Comparison of ENCODE assay signal across 2 cellular contexts in the genomic region with DNA sequence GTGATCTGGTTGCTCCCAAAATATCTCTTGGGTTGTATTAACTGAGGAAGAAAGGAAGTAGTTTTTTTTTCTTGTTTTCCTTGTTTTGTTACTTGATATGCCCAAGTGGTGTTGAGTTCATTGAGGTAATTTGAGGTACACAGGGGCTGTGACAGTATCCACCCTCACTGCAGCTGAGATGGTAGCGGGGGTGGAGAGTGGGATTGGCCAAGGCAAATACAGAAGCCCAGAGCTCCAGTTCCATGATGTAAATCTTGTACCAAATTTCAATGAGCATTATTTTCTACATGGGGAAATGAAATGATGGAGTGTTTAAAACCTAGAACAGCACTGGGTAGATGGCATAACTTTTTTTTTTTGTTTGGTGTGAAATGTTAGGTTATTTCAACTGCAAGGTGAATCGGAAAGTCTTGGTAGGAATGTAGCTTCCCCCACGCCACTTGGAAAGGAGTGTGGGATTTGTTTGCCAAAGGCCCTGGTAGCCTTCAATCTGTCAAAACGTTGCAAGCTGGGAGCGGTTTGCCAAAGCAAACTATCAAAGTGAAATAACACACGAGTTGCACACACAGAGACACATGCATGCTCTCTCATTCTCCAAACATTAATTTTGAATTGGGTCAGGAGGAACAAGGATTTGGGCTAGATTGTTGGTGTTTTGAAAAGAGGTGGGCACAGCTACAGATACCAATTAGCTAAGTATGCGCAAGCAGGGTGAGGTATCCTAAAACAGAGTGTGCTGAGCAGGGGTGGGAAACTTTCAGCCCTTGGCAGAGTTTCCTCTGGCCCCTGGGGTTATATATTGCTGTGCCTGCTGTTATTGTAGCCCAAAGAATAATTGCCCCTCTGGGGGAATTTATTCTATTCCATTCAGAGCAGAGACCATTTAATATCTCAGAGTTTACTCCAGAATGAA.
TF ChIP-seq lines count a peak whose summit lies in the region.

No MANE protein-coding gene starts in this region.

TF ChIP-seq in GM23338, 12 proteins besides CTCF, POLR2A, EP300 and RAD21 (continued from another document):
- TF ChIP-seq EZH2 (IDR thresholded peaks at IDR 0.05; ENCODE audit: low read depth, unreplicated experiment): no peak
- TF ChIP-seq, protein P1, sequence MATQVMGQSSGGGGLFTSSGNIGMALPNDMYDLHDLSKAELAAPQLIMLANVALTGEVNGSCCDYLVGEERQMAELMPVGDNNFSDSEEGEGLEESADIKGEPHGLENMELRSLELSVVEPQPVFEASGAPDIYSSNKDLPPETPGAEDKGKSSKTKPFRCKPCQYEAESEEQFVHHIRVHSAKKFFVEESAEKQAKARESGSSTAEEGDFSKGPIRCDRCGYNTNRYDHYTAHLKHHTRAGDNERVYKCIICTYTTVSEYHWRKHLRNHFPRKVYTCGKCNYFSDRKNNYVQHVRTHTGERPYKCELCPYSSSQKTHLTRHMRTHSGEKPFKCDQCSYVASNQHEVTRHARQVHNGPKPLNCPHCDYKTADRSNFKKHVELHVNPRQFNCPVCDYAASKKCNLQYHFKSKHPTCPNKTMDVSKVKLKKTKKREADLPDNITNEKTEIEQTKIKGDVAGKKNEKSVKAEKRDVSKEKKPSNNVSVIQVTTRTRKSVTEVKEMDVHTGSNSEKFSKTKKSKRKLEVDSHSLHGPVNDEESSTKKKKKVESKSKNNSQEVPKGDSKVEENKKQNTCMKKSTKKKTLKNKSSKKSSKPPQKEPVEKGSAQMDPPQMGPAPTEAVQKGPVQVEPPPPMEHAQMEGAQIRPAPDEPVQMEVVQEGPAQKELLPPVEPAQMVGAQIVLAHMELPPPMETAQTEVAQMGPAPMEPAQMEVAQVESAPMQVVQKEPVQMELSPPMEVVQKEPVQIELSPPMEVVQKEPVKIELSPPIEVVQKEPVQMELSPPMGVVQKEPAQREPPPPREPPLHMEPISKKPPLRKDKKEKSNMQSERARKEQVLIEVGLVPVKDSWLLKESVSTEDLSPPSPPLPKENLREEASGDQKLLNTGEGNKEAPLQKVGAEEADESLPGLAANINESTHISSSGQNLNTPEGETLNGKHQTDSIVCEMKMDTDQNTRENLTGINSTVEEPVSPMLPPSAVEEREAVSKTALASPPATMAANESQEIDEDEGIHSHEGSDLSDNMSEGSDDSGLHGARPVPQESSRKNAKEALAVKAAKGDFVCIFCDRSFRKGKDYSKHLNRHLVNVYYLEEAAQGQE (IDR thresholded peaks at IDR 0.05; ENCODE audit: unreplicated experiment): no peak
- TF ChIP-seq CREB1 (CRISPR knock-in tag; IDR thresholded peaks at IDR 0.05; ENCODE audit: low read depth): no peak

TF ChIP-seq in SK-N-SH, 30 proteins besides CTCF, POLR2A, EP300 and RAD21:
- TF ChIP-seq, protein P2, sequence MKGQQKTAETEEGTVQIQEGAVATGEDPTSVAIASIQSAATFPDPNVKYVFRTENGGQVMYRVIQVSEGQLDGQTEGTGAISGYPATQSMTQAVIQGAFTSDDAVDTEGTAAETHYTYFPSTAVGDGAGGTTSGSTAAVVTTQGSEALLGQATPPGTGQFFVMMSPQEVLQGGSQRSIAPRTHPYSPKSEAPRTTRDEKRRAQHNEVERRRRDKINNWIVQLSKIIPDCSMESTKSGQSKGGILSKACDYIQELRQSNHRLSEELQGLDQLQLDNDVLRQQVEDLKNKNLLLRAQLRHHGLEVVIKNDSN (IDR thresholded peaks at IDR 0.05; ENCODE audit: borderline replicate concordance, low read depth): no peak
- TF ChIP-seq, protein P3, sequence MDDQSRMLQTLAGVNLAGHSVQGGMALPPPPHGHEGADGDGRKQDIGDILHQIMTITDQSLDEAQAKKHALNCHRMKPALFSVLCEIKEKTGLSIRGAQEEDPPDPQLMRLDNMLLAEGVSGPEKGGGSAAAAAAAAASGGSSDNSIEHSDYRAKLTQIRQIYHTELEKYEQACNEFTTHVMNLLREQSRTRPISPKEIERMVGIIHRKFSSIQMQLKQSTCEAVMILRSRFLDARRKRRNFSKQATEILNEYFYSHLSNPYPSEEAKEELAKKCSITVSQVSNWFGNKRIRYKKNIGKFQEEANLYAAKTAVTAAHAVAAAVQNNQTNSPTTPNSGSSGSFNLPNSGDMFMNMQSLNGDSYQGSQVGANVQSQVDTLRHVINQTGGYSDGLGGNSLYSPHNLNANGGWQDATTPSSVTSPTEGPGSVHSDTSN (IDR thresholded peaks at IDR 0.05): peak; percentile 30; the same call in 1 of the 2 replicates
- TF ChIP-seq POLR2AphosphoS5 (IDR thresholded peaks at IDR 0.05; ENCODE audit: low read depth, low read length) (no peak), JUND (IDR thresholded peaks at IDR 0.05) (no peak), FOSL2 (IDR thresholded peaks at IDR 0.05; ENCODE audit: borderline replicate concordance, low read depth) (no peak), ELF1 (IDR thresholded peaks at IDR 0.05) (no peak), SIN3A (IDR thresholded peaks at IDR 0.05; ENCODE audit: borderline replicate concordance, low read depth, low read length) (no peak), NFIC (IDR thresholded peaks at IDR 0.05; ENCODE audit: borderline replicate concordance) (peak; percentile 44; the same call in 1 of the 2 replicates), RCOR1 (IDR thresholded peaks at IDR 0.05; ENCODE audit: low read length) (no peak), TCF12 (IDR thresholded peaks at IDR 0.05) (peak; percentile 61; the same call in 1 of the 2 replicates), CHD2 (IDR thresholded peaks at IDR 0.05; ENCODE audit: low read length, partially characterized antibody) (no peak), FOXM1 (IDR thresholded peaks at IDR 0.05; ENCODE audit: low read depth) (no peak), YY1 (IDR thresholded peaks at IDR 0.05; ENCODE audit: low read depth) (no peak), RFX5 (IDR thresholded peaks at IDR 0.05; ENCODE audit: low read length) (no peak), MEF2A (IDR thresholded peaks at IDR 0.05; ENCODE audit: borderline replicate concordance, low read depth) (no peak), EZH2phosphoT487 (IDR thresholded peaks at IDR 0.05; ENCODE audit: borderline replicate concordance, low read depth) (no peak), TAF1 (IDR thresholded peaks at IDR 0.05; ENCODE audit: borderline replicate concordance, low read depth, low read length) (no peak)
- TF ChIP-seq, protein P4, sequence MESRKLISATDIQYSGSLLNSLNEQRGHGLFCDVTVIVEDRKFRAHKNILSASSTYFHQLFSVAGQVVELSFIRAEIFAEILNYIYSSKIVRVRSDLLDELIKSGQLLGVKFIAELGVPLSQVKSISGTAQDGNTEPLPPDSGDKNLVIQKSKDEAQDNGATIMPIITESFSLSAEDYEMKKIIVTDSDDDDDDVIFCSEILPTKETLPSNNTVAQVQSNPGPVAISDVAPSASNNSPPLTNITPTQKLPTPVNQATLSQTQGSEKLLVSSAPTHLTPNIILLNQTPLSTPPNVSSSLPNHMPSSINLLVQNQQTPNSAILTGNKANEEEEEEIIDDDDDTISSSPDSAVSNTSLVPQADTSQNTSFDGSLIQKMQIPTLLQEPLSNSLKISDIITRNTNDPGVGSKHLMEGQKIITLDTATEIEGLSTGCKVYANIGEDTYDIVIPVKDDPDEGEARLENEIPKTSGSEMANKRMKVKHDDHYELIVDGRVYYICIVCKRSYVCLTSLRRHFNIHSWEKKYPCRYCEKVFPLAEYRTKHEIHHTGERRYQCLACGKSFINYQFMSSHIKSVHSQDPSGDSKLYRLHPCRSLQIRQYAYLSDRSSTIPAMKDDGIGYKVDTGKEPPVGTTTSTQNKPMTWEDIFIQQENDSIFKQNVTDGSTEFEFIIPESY (IDR thresholded peaks at IDR 0.05; ENCODE audit: borderline replicate concordance, low read depth): no peak
- TF ChIP-seq, protein P5, sequence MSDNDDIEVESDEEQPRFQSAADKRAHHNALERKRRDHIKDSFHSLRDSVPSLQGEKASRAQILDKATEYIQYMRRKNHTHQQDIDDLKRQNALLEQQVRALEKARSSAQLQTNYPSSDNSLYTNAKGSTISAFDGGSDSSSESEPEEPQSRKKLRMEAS (IDR thresholded peaks at IDR 0.05; ENCODE audit: low read depth): no peak
- TF ChIP-seq, protein P6, sequence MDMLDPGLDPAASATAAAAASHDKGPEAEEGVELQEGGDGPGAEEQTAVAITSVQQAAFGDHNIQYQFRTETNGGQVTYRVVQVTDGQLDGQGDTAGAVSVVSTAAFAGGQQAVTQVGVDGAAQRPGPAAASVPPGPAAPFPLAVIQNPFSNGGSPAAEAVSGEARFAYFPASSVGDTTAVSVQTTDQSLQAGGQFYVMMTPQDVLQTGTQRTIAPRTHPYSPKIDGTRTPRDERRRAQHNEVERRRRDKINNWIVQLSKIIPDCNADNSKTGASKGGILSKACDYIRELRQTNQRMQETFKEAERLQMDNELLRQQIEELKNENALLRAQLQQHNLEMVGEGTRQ (IDR thresholded peaks at IDR 0.05; ENCODE audit: borderline replicate concordance, low read depth, low read length): no peak
